In genomic region chr11:11977206-11977938, GRCh38 we compare ENCODE assay signal across 9 cellular contexts. TPM values are rescaled to one million over a fixed set of nuclear protein-coding genes. Genes with fewer than 3 reads are reported as not detected.
A peak's percentile ranks its signal among the peaks of the same experiment; 100 is the strongest.
DNase-seq lines count a peak whose midpoint lies in the region; ATAC-seq lines count a peak whose summit lies in the region.
"Had no signal": no experiment of that assay in that cellular context is flagged by ENCODE, and none has a peak within 500 bp of the region (broad histone marks: within the 10 kb centered on the region; RNA-seq: fewer than 3 reads in every experiment).

No MANE protein-coding gene starts in this region.

- H3K4me1 Mint-ChIP-seq in activated naive CD4-positive, alpha-beta T cell treated with anti-CD3 and anti-CD28 coated beads for 36 hours (ENCODE audit: low read depth): no peaks in the 10 kb centered on the region
- no peaks in the 10 kb centered on the region for H3K4me1 Mint-ChIP-seq in activated T-cell treated with anti-CD3 and anti-CD28 coated beads, Interleukin-2, amount 50 U/mL, for 72 hours (ENCODE audit: low read depth)

- no peak overlapping the region for H3K27ac Mint-ChIP-seq in activated naive CD4-positive, alpha-beta T cell treated with anti-CD3 and anti-CD28 coated beads for 36 hours
- no peak overlapping the region for H3K27ac Mint-ChIP-seq in activated T-cell treated with anti-CD3 and anti-CD28 coated beads, Interleukin-2, amount 50 U/mL, for 72 hours

- no peaks in the 10 kb centered on the region for H3K27me3 ChIP-seq in effector memory CD4-positive, alpha-beta T cell (replicated peaks; ENCODE audit: control insufficient read depth, insufficient read depth, low read length, poor library complexity, severe bottlenecking)

- no peaks in the 10 kb centered on the region for H3K36me3 Mint-ChIP-seq in activated naive CD4-positive, alpha-beta T cell treated with anti-CD3 and anti-CD28 coated beads for 36 hours (ENCODE audit: low read depth)
- no peaks in the 10 kb centered on the region for H3K36me3 Mint-ChIP-seq in activated T-cell treated with anti-CD3 and anti-CD28 coated beads, Interleukin-2, amount 50 U/mL, for 72 hours (ENCODE audit: insufficient read depth in 2 of 2)

- H3K4me1 ChIP-seq in effector memory CD4-positive, alpha-beta T cell (ENCODE audit: control insufficient read depth, insufficient read depth, low read length, poor library complexity, severe bottlenecking): no peaks in the 10 kb centered on the region

- no peaks in the 10 kb centered on the region for H3K9me3 ChIP-seq in effector memory CD4-positive, alpha-beta T cell (ENCODE audit: control insufficient read depth, low read length)

- no peak overlapping the region for H3K4me3 Mint-ChIP-seq in activated naive CD4-positive, alpha-beta T cell treated with anti-CD3 and anti-CD28 coated beads for 36 hours
- no peak overlapping the region for H3K4me3 Mint-ChIP-seq in activated T-cell treated with anti-CD3 and anti-CD28 coated beads, Interleukin-2, amount 50 U/mL, for 72 hours

- intact Hi-C loops in posterior vena cava (cut with DNase I): loop anchor here in 1 of 2 donors (5.0 kb wide), 1 partner anchor 70 kb away; no protein-coding TSS in a partner anchor
- intact Hi-C loops in activated naive CD4-positive, alpha-beta T cell treated with anti-CD3 and anti-CD28 coated beads for 36 hours (cut with micrococcal nuclease): no loop called here

- no peaks in the 10 kb centered on the region for H3K9me3 Mint-ChIP-seq in activated naive CD4-positive, alpha-beta T cell treated with anti-CD3 and anti-CD28 coated beads for 36 hours
- no peaks in the 10 kb centered on the region for H3K9me3 Mint-ChIP-seq in activated T-cell treated with anti-CD3 and anti-CD28 coated beads, Interleukin-2, amount 50 U/mL, for 72 hours

- CTCF ChIA-PET in activated naive CD4-positive, alpha-beta T cell treated with anti-CD3 and anti-CD28 coated beads for 36 hours (lab: Charles Lee): interaction anchor here (3.0 kb wide), 1 partner anchor 11 kb away, joined by 11 read pairs; no protein-coding TSS in a partner anchor

- no peak overlapping the region for H3K4me3 ChIP-seq in effector memory CD4-positive, alpha-beta T cell (ENCODE audit: insufficient read depth, low read depth, low read length, poor library complexity, severe bottlenecking)
- H3K4me3 ChIP-seq: GM12878 had no signal

- no peaks in the 10 kb centered on the region for H3K36me3 ChIP-seq in effector memory CD4-positive, alpha-beta T cell (ENCODE audit: control insufficient read depth, insufficient read depth, low read length)

- no peak for ATAC-seq in GM21619 (IDR thresholded peaks at IDR 0.05; ENCODE audit: unreplicated experiment)
- ATAC-seq in activated T-cell treated with anti-CD3 and anti-CD28 coated beads, Interleukin-2, amount 50 U/mL, for 72 hours (replicated peaks in 1 of 2): no peak
- ATAC-seq: GM12878 had no signal

- no peak overlapping the region for H3K27ac ChIP-seq in effector memory CD4-positive, alpha-beta T cell (ENCODE audit: insufficient read depth, low read length, poor library complexity, severe bottlenecking)

- DNase-seq in EL: peak; percentile 97
- DNase-seq in SW 1271 (lab: John Stamatoyannopoulos, UW): peak; percentile 79 to 95
- DNase-seq in foreskin melanocyte: peak; percentile 56
- peak; percentile 93 for DNase-seq in posterior vena cava (ENCODE audit: low spot score)
- no peak for DNase-seq in activated naive CD4-positive, alpha-beta T cell treated with anti-CD3 and anti-CD28 coated beads for 36 hours
- DNase-seq in activated T-cell treated with anti-CD3 and anti-CD28 coated beads, Interleukin-2, amount 50 U/mL, for 72 hours: no peak
- DNase-seq in effector memory CD4-positive, alpha-beta T cell: no peak

- no peaks in the 10 kb centered on the region for H3K27me3 Mint-ChIP-seq in activated naive CD4-positive, alpha-beta T cell treated with anti-CD3 and anti-CD28 coated beads for 36 hours (ENCODE audit: low read depth)
- H3K27me3 Mint-ChIP-seq in activated T-cell treated with anti-CD3 and anti-CD28 coated beads, Interleukin-2, amount 50 U/mL, for 72 hours (ENCODE audit: low read depth): no peaks in the 10 kb centered on the region

RNA-seq across cellular contexts. Expression of gene DKK3, which starts 31.1 kb away (rescaled TPM):
- total RNA-seq in posterior vena cava: 100 to 1,000 TPM; 117 to 138 TPM
- total RNA-seq in activated naive CD4-positive, alpha-beta T cell treated with anti-CD3 and anti-CD28 coated beads for 36 hours: not detected
- under 1 TPM in 1 of 2 donors, not detected in 1; 0.19 TPM for total RNA-seq in activated T-cell treated with anti-CD3 and anti-CD28 coated beads, Interleukin-2, amount 50 U/mL, for 72 hours

Comparison
In these comparisons a context has a peak if more than half of its experiments do, and no peak if none do; other contexts are left out.
1. DNase-seq: peak in EL (single experiment), SW 1271 (2 of 2), foreskin melanocyte (single experiment) and posterior vena cava (single experiment); none in activated naive CD4-positive, alpha-beta T cell treated with anti-CD3 and anti-CD28 coated beads for 36 hours (single experiment), activated T-cell treated with anti-CD3 and anti-CD28 coated beads, Interleukin-2, amount 50 U/mL, for 72 hours (0 of 2) and effector memory CD4-positive, alpha-beta T cell (0 of 3).
2. RNA of gene DKK3, which starts 31.1 kb away (total RNA-seq): 117 to 138 TPM in posterior vena cava; 0.19 TPM in activated T-cell treated with anti-CD3 and anti-CD28 coated beads, Interleukin-2, amount 50 U/mL, for 72 hours and not detected in activated naive CD4-positive, alpha-beta T cell treated with anti-CD3 and anti-CD28 coated beads for 36 hours; every median in the first group is over 10 times any median in the second.